ENCODE assay signal across 29 cellular contexts in the genomic region with DNA sequence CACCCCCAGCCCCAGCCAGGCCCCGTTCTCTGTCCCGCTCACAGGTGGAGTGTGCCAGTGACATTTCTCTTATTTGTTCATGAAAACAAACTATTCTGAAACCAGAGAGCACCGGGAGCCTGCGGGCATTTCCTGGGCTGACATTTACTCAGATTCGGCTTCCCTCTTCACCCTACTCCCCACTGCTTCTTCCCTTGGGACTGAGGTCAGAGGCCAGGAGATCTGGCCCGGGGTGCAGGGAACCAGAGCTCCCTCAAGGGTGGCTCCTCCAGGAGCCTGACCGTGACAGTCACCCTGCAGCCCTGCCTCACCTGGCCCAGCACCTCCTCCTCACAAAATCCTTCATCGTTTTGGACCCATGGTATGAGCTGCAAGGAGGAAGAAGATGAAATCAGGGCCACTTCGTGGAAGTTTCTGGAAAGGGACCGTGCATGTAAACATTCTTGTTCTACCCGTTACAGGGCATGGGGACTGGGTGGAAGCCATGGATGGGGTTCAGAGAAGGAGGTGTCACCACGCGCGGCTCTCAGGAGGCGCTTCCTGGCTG. TPM values are rescaled to one million over a fixed set of nuclear protein-coding genes. Genes with fewer than 3 reads are reported as not detected.
DNase-seq lines count a peak whose midpoint lies in the region; ATAC-seq and TF ChIP-seq lines count a peak whose summit lies in the region.
"Had no signal": no experiment of that assay in that cellular context is flagged by ENCODE, and none has a peak within 500 bp of the region (broad histone marks: within the 10 kb centered on the region; RNA-seq: fewer than 3 reads in every experiment).

No MANE protein-coding gene starts in this region.

- H3K9me3 Mint-ChIP-seq in progenitor cell of endocrine pancreas (ENCODE audit: low read depth) = peaks cover 1% of the 10 kb centered on the region
- H3K9me3 Mint-ChIP-seq: CD8-positive, alpha-beta T cell; central memory CD8-positive, alpha-beta T cell had no signal

- no peak for TF ChIP-seq CTCF in VCaP (conservative IDR thresholded peaks at IDR 0.05)
- TF ChIP-seq CTCF in progenitor cell of endocrine pancreas (IDR thresholded peaks at IDR 0.05; ENCODE audit: unreplicated experiment) = no peak
- TF ChIP-seq CTCF in GM13976 (IDR thresholded peaks at IDR 0.05; ENCODE audit: borderline replicate concordance, control extremely low read depth, extremely low read depth, insufficient read depth, missing control alignments) = no peak

- no peaks in the 10 kb centered on the region for H3K27me3 Mint-ChIP-seq in progenitor cell of endocrine pancreas
- H3K27me3 Mint-ChIP-seq: central memory CD8-positive, alpha-beta T cell; T-helper 17 cell had no signal

- in situ Hi-C loops in GM13976 (cut with MboI; ENCODE audit: low sequenced_read_pairs, unreplicated experiment) = no loop called here

- H3K4me3 Mint-ChIP-seq in progenitor cell of endocrine pancreas (ENCODE audit: low read depth) = no peak overlapping the region
- H3K4me3 Mint-ChIP-seq: CD8-positive, alpha-beta T cell; central memory CD8-positive, alpha-beta T cell; T-helper 17 cell had no signal

- peaks cover 13% of the 10 kb centered on the region for H3K36me3 Mint-ChIP-seq in progenitor cell of endocrine pancreas (ENCODE audit: insufficient read depth)

- ATAC-seq in SK-N-SH treated with all-trans-retinoic acid at 6 μM for 48 hours = no peak
- ATAC-seq: CD8-positive, alpha-beta T cell; HCT116; T-helper 17 cell had no signal

- peak overlapping the region; percentile 88 for H3K27ac Mint-ChIP-seq in progenitor cell of endocrine pancreas
- H3K27ac Mint-ChIP-seq: CD8-positive, alpha-beta T cell; T-helper 17 cell had no signal

- peak overlapping the region; percentile 43 for H3K27ac ChIP-seq in VCaP
- H3K27ac ChIP-seq: esophagus muscularis mucosa, foreskin keratinocyte, heart left ventricle had no signal

- peaks cover 6% of the 10 kb centered on the region for H3K4me1 Mint-ChIP-seq in progenitor cell of endocrine pancreas (ENCODE audit: low read depth)

- DNase-seq in SIG-M5 treated with dmso at 0.1 percent for 504 hours (lab: John Stamatoyannopoulos, UW; ENCODE audit: unreplicated experiment) (peak; percentile 14), SIG-M5 (lab: John Stamatoyannopoulos, UW) (no peak), COLO668 (lab: John Stamatoyannopoulos, UW; ENCODE audit: unreplicated experiment) (peak; percentile 20), progenitor cell of endocrine pancreas (ENCODE audit: low spot score, unreplicated experiment) (no peak), GM13976 (ENCODE audit: low spot score) (no peak)
- no peak for DNase-seq in activated CD4-positive, alpha-beta T cell treated with anti-CD3 and anti-CD28 coated beads, Interleukin-2, amount 50 U/mL, for 4 hours
- DNase-seq: 8988T; activated effector memory CD4-positive, alpha-beta T cell treated with anti-CD3 and anti-CD28 coated beads, Interleukin-2, amount 50 U/mL, for 16 hours; CD8-positive, alpha-beta T cell; dermis blood vessel endothelial cell; foreskin keratinocyte; KG1; mesendoderm; NCI-H1417; NCI-H2081; NCI-H226; NCI-H748 treated with DMSO at 0.1 percent for 48 hours; occipital lobe; retina; stimulated activated CD4-positive, alpha-beta T cell treated with anti-CD3 and anti-CD28 coated beads, Interleukin-2, amount 100 ng/mL, for 24 hours; substantia nigra; T-helper 17 cell had no signal

TF ChIP-seq in SK-N-SH treated with all-trans-retinoic acid at 6 μM for 48 hours, 23 proteins besides CTCF, POLR2A, EP300 and RAD21:
- TF ChIP-seq OSR1 (CRISPR knock-in tag; IDR thresholded peaks at IDR 0.05) (no peak), ISL1 (CRISPR knock-in tag; IDR thresholded peaks at IDR 0.05) (no peak), BACH2 (CRISPR knock-in tag; IDR thresholded peaks at IDR 0.05; ENCODE audit: borderline replicate concordance) (no peak), ZFP30 (CRISPR knock-in tag; IDR thresholded peaks at IDR 0.05) (no peak), ZNF8 (CRISPR knock-in tag; IDR thresholded peaks at IDR 0.05) (no peak), CSDC2 (CRISPR knock-in tag; IDR thresholded peaks at IDR 0.05) (no peak), PPARA (CRISPR knock-in tag; IDR thresholded peaks at IDR 0.05; ENCODE audit: borderline replicate concordance) (no peak), GLIS3 (CRISPR knock-in tag; IDR thresholded peaks at IDR 0.05) (no peak), ZNF70 (CRISPR knock-in tag; IDR thresholded peaks at IDR 0.05) (no peak), ZNF565 (CRISPR knock-in tag; conservative IDR thresholded peaks at IDR 0.05; ENCODE audit: low read depth) (no peak), TCF4 (CRISPR knock-in tag; IDR thresholded peaks at IDR 0.05; ENCODE audit: borderline replicate concordance) (no peak)
- TF ChIP-seq, protein P1, sequence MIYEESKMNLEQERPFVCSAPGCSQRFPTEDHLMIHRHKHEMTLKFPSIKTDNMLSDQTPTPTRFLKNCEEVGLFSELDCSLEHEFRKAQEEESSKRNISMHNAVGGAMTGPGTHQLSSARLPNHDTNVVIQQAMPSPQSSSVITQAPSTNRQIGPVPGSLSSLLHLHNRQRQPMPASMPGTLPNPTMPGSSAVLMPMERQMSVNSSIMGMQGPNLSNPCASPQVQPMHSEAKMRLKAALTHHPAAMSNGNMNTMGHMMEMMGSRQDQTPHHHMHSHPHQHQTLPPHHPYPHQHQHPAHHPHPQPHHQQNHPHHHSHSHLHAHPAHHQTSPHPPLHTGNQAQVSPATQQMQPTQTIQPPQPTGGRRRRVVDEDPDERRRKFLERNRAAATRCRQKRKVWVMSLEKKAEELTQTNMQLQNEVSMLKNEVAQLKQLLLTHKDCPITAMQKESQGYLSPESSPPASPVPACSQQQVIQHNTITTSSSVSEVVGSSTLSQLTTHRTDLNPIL (CRISPR knock-in tag; IDR thresholded peaks at IDR 0.05; ENCODE audit: low read depth) = no peak
- TF ChIP-seq, protein P2, sequence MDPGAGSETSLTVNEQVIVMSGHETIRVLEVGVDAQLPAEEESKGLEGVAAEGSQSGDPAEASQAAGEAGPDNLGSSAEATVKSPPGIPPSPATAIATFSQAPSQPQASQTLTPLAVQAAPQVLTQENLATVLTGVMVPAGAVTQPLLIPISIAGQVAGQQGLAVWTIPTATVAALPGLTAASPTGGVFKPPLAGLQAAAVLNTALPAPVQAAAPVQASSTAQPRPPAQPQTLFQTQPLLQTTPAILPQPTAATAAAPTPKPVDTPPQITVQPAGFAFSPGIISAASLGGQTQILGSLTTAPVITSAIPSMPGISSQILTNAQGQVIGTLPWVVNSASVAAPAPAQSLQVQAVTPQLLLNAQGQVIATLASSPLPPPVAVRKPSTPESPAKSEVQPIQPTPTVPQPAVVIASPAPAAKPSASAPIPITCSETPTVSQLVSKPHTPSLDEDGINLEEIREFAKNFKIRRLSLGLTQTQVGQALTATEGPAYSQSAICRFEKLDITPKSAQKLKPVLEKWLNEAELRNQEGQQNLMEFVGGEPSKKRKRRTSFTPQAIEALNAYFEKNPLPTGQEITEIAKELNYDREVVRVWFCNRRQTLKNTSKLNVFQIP (CRISPR knock-in tag; IDR thresholded peaks at IDR 0.05; ENCODE audit: borderline replicate concordance, low read depth) = no peak
- TF ChIP-seq, protein P3, sequence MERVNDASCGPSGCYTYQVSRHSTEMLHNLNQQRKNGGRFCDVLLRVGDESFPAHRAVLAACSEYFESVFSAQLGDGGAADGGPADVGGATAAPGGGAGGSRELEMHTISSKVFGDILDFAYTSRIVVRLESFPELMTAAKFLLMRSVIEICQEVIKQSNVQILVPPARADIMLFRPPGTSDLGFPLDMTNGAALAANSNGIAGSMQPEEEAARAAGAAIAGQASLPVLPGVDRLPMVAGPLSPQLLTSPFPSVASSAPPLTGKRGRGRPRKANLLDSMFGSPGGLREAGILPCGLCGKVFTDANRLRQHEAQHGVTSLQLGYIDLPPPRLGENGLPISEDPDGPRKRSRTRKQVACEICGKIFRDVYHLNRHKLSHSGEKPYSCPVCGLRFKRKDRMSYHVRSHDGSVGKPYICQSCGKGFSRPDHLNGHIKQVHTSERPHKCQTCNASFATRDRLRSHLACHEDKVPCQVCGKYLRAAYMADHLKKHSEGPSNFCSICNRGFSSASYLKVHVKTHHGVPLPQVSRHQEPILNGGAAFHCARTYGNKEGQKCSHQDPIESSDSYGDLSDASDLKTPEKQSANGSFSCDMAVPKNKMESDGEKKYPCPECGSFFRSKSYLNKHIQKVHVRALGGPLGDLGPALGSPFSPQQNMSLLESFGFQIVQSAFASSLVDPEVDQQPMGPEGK (CRISPR knock-in tag; IDR thresholded peaks at IDR 0.05; ENCODE audit: borderline replicate concordance) = no peak
- TF ChIP-seq, protein P4, sequence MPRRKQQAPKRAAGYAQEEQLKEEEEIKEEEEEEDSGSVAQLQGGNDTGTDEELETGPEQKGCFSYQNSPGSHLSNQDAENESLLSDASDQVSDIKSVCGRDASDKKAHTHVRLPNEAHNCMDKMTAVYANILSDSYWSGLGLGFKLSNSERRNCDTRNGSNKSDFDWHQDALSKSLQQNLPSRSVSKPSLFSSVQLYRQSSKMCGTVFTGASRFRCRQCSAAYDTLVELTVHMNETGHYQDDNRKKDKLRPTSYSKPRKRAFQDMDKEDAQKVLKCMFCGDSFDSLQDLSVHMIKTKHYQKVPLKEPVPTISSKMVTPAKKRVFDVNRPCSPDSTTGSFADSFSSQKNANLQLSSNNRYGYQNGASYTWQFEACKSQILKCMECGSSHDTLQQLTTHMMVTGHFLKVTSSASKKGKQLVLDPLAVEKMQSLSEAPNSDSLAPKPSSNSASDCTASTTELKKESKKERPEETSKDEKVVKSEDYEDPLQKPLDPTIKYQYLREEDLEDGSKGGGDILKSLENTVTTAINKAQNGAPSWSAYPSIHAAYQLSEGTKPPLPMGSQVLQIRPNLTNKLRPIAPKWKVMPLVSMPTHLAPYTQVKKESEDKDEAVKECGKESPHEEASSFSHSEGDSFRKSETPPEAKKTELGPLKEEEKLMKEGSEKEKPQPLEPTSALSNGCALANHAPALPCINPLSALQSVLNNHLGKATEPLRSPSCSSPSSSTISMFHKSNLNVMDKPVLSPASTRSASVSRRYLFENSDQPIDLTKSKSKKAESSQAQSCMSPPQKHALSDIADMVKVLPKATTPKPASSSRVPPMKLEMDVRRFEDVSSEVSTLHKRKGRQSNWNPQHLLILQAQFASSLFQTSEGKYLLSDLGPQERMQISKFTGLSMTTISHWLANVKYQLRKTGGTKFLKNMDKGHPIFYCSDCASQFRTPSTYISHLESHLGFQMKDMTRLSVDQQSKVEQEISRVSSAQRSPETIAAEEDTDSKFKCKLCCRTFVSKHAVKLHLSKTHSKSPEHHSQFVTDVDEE (CRISPR knock-in tag; IDR thresholded peaks at IDR 0.05) = no peak

RNA-seq across cellular contexts. Expression of a gene that starts 12.2 kb away (rescaled TPM):
- 0.57 and 1.7 TPM in 2 replicates for total RNA-seq in progenitor cell of endocrine pancreas
- total RNA-seq: CD8-positive, alpha-beta T cell; esophagus muscularis mucosa; HT1080; T-helper 17 cell had no signal

RNA-seq across cellular contexts. Expression of a gene that starts 28.6 kb away (rescaled TPM):
- total RNA-seq in progenitor cell of endocrine pancreas = 40.8 and 41.6 TPM in 2 replicates

RNA-seq across cellular contexts. Expression of a gene that starts 58.1 kb away (rescaled TPM):
- total RNA-seq in progenitor cell of endocrine pancreas = 124 and 125 TPM in 2 replicates

Comparison
In these comparisons a context has a peak if more than half of its experiments do, and no peak if none do; other contexts are left out.
1. DNase-seq: peak in SIG-M5 treated with dmso at 0.1 percent for 504 hours (single experiment) and COLO668 (single experiment); none in SIG-M5 (single experiment), progenitor cell of endocrine pancreas (single experiment), GM13976 (single experiment) and activated CD4-positive, alpha-beta T cell treated with anti-CD3 and anti-CD28 coated beads, Interleukin-2, amount 50 U/mL, for 4 hours (0 of 2).